ENCODE assay signal across 8 cellular contexts in the genomic region with DNA sequence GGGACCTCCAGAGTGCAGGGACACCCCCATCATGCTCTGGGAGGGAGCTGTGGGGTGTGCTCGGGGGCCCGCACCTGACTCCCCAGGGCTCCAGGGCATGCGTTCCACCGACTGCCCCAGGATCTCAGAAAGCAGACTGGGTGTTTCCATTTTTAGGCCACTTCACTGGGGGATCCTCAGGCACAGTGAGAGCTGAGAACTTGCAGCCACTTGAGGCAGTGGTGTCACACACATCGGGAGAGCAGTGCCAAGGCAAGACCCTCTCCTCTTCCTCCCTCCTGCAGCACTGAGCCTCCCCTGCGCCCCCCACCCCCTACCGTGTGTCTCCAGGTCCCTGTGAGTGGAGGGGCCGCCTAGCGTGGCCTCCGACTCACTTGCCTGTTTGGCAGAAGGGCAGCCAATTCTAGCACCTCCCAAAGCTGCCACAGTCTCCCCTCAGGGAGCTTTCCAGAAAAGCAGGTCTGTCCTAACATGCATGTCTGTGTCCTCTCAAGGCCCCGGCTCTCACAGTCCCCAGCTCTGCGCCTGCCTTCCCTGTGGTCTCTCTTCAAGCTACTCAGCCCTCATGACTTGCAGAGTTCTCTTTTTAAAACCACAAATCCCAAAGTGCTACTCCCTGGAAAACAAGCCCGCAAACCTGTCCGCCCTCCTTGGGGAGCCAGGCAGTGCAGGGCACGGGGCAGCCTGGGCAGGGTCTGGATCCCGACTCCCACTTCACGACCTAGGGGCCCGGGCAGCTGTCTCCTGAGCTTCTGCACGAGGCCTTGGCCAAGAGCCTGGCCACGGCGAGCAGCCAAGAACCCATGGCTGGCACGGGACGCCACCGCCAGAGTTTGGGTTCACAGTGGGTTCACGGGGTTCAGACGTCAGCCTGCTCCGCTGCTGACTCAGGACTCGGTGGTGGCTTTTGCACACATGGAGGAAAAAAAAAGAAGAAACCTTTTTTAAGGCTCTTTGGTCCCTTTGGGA.
A peak's percentile ranks its signal among the peaks of the same experiment; 100 is the strongest.
DNase-seq lines count a peak whose midpoint lies in the region; ATAC-seq and TF ChIP-seq lines count a peak whose summit lies in the region.

No MANE protein-coding gene starts in this region.

- H3K23ac ChIP-seq in mesendoderm (ENCODE audit: low read length): no peak overlapping the region

- BruUV-seq in Caco-2 (replicated peaks; lab: Mats Ljungman, UMichigan): no TSS peak

- H3K4me3 Mint-ChIP-seq in Caco-2 (ENCODE audit: unreplicated experiment): no peak overlapping the region
- H3K4me3 Mint-ChIP-seq in T-helper 2 cell treated with Interferon-gamma antibody and Interleukin-4, amounts not matched to agents 5 μg/mL and 100 μg/mL, for 36 hours: no peak overlapping the region

- H3K4me1 Mint-ChIP-seq in Caco-2 (ENCODE audit: low read depth, unreplicated experiment): peaks cover 49% of the 10 kb centered on the region
- peaks cover 62% of the 10 kb centered on the region for H3K4me1 Mint-ChIP-seq in T-helper 2 cell treated with Interferon-gamma antibody and Interleukin-4, amounts not matched to agents 5 μg/mL and 100 μg/mL, for 36 hours (ENCODE audit: low read depth)

- peak overlapping the region; percentile 94 for H3K27ac Mint-ChIP-seq in Caco-2 (ENCODE audit: unreplicated experiment)
- no peak overlapping the region for H3K27ac Mint-ChIP-seq in T-helper 2 cell treated with Interferon-gamma antibody and Interleukin-4, amounts not matched to agents 5 μg/mL and 100 μg/mL, for 36 hours

- no peak overlapping the region for H3K9ac ChIP-seq in mesendoderm (ENCODE audit: low read length)

- H3K27me3 Mint-ChIP-seq in Caco-2 (ENCODE audit: insufficient read depth, unreplicated experiment): no peaks in the 10 kb centered on the region
- no peaks in the 10 kb centered on the region for H3K27me3 Mint-ChIP-seq in T-helper 2 cell treated with Interferon-gamma antibody and Interleukin-4, amounts not matched to agents 5 μg/mL and 100 μg/mL, for 36 hours (ENCODE audit: low read depth)

- no peak for ATAC-seq in HG02642 (IDR thresholded peaks at IDR 0.05; ENCODE audit: poor library complexity, unreplicated experiment)
- ATAC-seq in HG03045 (IDR thresholded peaks at IDR 0.05; ENCODE audit: unreplicated experiment): no peak

- H3K27ac ChIP-seq in coronary artery (peak overlapping the region; percentile 83 to 86), mesendoderm (ENCODE audit: low read depth, low read length) (no peak overlapping the region)

- no peaks in the 10 kb centered on the region for H3K9me3 Mint-ChIP-seq in Caco-2 (ENCODE audit: unreplicated experiment)
- H3K9me3 Mint-ChIP-seq in T-helper 2 cell treated with Interferon-gamma antibody and Interleukin-4, amounts not matched to agents 5 μg/mL and 100 μg/mL, for 36 hours: no peaks in the 10 kb centered on the region

- peak overlapping the region; percentile 53 for H3K56ac ChIP-seq in mesendoderm (ENCODE audit: low read length)

- no peak overlapping the region for H2AK5ac ChIP-seq in mesendoderm (ENCODE audit: low read length)

- H3K79me2 ChIP-seq in mesendoderm (ENCODE audit: control insufficient read depth, insufficient read depth, low read length): peaks cover 60% of the 10 kb centered on the region

- peaks cover 87% of the 10 kb centered on the region for H3K36me3 Mint-ChIP-seq in Caco-2 (ENCODE audit: insufficient read depth, unreplicated experiment)
- H3K36me3 Mint-ChIP-seq in T-helper 2 cell treated with Interferon-gamma antibody and Interleukin-4, amounts not matched to agents 5 μg/mL and 100 μg/mL, for 36 hours (ENCODE audit: low read depth): peaks cover 28% of the 10 kb centered on the region

- POLR2A ChIA-PET in Caco-2 (lab: Charles Lee): no interaction called here

- H3K9me3 ChIP-seq in Caco-2: no peaks in the 10 kb centered on the region

- H3K27me3 ChIP-seq in Caco-2 (replicated peaks; ENCODE audit: control insufficient read depth, insufficient read depth, low read length): no peaks in the 10 kb centered on the region
- no peaks in the 10 kb centered on the region for H3K27me3 ChIP-seq in mesendoderm (ENCODE audit: insufficient read depth, low read length, poor library complexity)

- H3K18ac ChIP-seq in mesendoderm (ENCODE audit: low read length): no peak overlapping the region

- no peak overlapping the region for H4K5ac ChIP-seq in mesendoderm (ENCODE audit: low read length)

- no peak overlapping the region for H2BK5ac ChIP-seq in mesendoderm (ENCODE audit: low read length)

- H3K4me3 ChIP-seq in Caco-2 (ENCODE audit: low read depth, low read length) (no peak overlapping the region), coronary artery (peak overlapping the region; percentile 12), mesendoderm (ENCODE audit: low read length) (no peak overlapping the region)

- H3K4me1 ChIP-seq in Caco-2 (peaks cover 35% of the 10 kb centered on the region), mesendoderm (ENCODE audit: control insufficient read depth, low read depth, low read length) (peaks cover 28% of the 10 kb centered on the region)

- DNase-seq in Caco-2 (no peak), M059J (ENCODE audit: low read depth) (peak; percentile 88), coronary artery (ENCODE audit: low spot score) (peak; percentile 85), mesendoderm (peak; percentile 70)
- DNase-seq in stimulated activated CD4-positive, alpha-beta T cell treated with anti-CD3 and anti-CD28 coated beads, Interleukin-2, amount 100 ng/mL, for 24 hours: no peak
- no peak for DNase-seq in T-helper 2 cell treated with Interferon-gamma antibody and Interleukin-4, amounts not matched to agents 5 μg/mL and 100 μg/mL, for 36 hours (ENCODE audit: low spot score)

- no peak overlapping the region for H2BK15ac ChIP-seq in mesendoderm (replicated peaks; ENCODE audit: low read depth)

- CTCF ChIA-PET in Caco-2 (lab: Charles Lee): interaction anchor here (1.0 to 1.8 kb wide), 4 partner anchors 26 to 190 kb away, joined by 3 to 12 read pairs (median 6); no protein-coding TSS in a partner anchor

- TF ChIP-seq CTCF in Caco-2 (IDR thresholded peaks at IDR 0.05; ENCODE audit: insufficient read depth in 1 of 2, low read depth in 1 of 2, low read length in 1 of 2, severe bottlenecking in 1 of 2, unreplicated experiment in 1 of 2): peak in 1 of 2 experiments; percentile 36
- TF ChIP-seq CTCF in coronary artery (IDR thresholded peaks at IDR 0.05): no peak

- H3K36me3 ChIP-seq in Caco-2 (ENCODE audit: control insufficient read depth, insufficient read depth, low read length): peaks cover 4% of the 10 kb centered on the region; the same call in 1 of the 2 replicates
- H3K36me3 ChIP-seq in mesendoderm (ENCODE audit: control insufficient read depth, insufficient read depth, low read length): no peaks in the 10 kb centered on the region

- H3K79me1 ChIP-seq in mesendoderm (ENCODE audit: low read length): peaks cover 37% of the 10 kb centered on the region

- no CpG with 5 or more reads among the region's 28 CpGs for WGBS in mesendoderm (ENCODE audit: extremely low coverage, insufficient coverage, low lambda C conversion rate)

- intact Hi-C loops in Caco-2 (cut with micrococcal nuclease; ENCODE audit: unreplicated experiment): loop anchor here (5.0 kb wide), 1 partner anchor 75 kb away; no protein-coding TSS in a partner anchor

- H4K8ac ChIP-seq in mesendoderm (ENCODE audit: low read depth, low read length): no peak overlapping the region

- H3K4ac ChIP-seq in mesendoderm (ENCODE audit: low read depth, low read length): no peak overlapping the region

- H2BK120ac ChIP-seq in mesendoderm (ENCODE audit: low read depth, low read length): no peak overlapping the region

- no peak overlapping the region for H3K4me2 ChIP-seq in mesendoderm (ENCODE audit: low read length)

Comparison
In these comparisons a context has a peak if more than half of its experiments do, and no peak if none do; other contexts are left out.
1. DNase-seq: peak in M059J (single experiment), coronary artery (single experiment) and mesendoderm (single experiment); none in Caco-2 (0 of 2), stimulated activated CD4-positive, alpha-beta T cell treated with anti-CD3 and anti-CD28 coated beads, Interleukin-2, amount 100 ng/mL, for 24 hours (0 of 2) and T-helper 2 cell treated with Interferon-gamma antibody and Interleukin-4, amounts not matched to agents 5 μg/mL and 100 μg/mL, for 36 hours (single experiment).